9 cellular contexts compared by ENCODE assay signal in the genomic region with DNA sequence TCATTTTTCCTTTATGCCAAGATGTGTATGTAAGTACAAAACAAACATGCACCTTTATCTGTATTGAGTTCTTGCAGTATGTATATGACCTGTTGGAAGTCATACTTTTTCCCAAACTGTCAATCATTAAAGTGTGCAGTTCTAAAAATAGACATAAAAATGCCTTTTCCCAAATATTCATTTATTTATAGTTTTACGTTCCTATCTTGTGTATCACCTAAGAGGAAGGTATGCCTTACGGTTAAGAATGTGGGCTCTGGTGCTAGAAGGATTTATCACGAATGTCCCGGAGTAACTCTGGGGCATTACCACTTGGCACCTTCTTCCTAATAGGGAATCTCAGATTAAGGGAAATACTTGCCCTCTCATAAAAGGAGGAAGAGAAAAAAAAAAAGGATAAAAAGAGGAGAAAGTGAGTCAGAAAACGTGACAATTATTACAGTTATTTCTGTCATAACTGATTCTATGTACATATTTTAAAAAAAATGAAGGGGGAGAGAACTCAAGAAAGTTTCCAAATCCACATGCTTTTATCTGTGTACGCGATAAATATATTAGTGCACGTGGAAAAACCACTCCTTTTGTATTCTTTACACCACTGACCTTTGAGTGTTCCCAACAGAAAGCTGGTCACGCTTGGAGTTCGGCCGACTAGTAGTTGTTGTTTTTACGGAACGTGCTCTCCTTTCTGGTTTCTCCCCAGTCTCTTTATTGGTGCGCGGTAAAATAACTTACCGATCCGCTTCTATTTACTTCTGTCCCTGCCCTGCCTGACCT. TPM values are rescaled to one million over a fixed set of nuclear protein-coding genes. Genes with fewer than 3 reads are reported as not detected.
A peak's percentile ranks its signal among the peaks of the same experiment; 100 is the strongest.
DNase-seq lines count a peak whose midpoint lies in the region; ATAC-seq, FAIRE-seq and TF ChIP-seq lines count a peak whose summit lies in the region.
"Had no signal": no experiment of that assay in that cellular context is flagged by ENCODE, and none has a peak within 500 bp of the region (broad histone marks: within the 10 kb centered on the region; RNA-seq: fewer than 3 reads in every experiment).

No MANE protein-coding gene starts in this region.

- H3K4me3 ChIP-seq in A549 (peak overlapping the region; percentile 83), adipocyte (ENCODE audit: low read length) (peak overlapping the region; percentile 87)

- no peaks in the 10 kb centered on the region for H3K9me3 ChIP-seq in A549
- H3K9me3 ChIP-seq in adipocyte (ENCODE audit: control insufficient read depth, low read length): no peaks in the 10 kb centered on the region

- no peaks in the 10 kb centered on the region for H3K27me3 ChIP-seq in adipocyte (replicated peaks; ENCODE audit: control insufficient read depth, insufficient read depth, low read length)

- peaks cover 15% of the 10 kb centered on the region for H3K36me3 ChIP-seq in adipocyte (ENCODE audit: control insufficient read depth, insufficient read depth, low read length, severe bottlenecking)

- TF ChIP-seq POLR2A in A549 (IDR thresholded peaks at IDR 0.05; ENCODE audit: low read length): no peak

- DNase-seq in A549 (ENCODE audit: low read depth in 1 of 2, low spot score in 1 of 2) (peak in 1 of 2 experiments; percentile 32), adipocyte (ENCODE audit: low read depth) (peak; percentile 42), left kidney (ENCODE audit: low read depth, low spot score) (peak; percentile 26), UCSD-AML1 (lab: John Stamatoyannopoulos, UW; ENCODE audit: unreplicated experiment) (no peak), NK-92 (lab: John Stamatoyannopoulos, UW; ENCODE audit: unreplicated experiment) (no peak), sciatic nerve (ENCODE audit: low spot score) (no peak)

- POLR2A ChIA-PET in A549 (lab: Yijun Ruan, JAX): interaction anchor here (0.5 to 3.2 kb wide), 4 partner anchors 13 to 202 kb away, joined by 3 to 35 read pairs (median 4); a partner anchor contains a TSS

- intact Hi-C loops in sciatic nerve (cut with DNase I): no loop called here

- TF ChIP-seq EP300 in A549 (IDR thresholded peaks at IDR 0.05): no peak

- peak overlapping the region; percentile 77 for H3K4me2 ChIP-seq in A549

- H3K27ac ChIP-seq in A549: peak overlapping the region; percentile 88 to 92

- CTCF ChIA-PET in A549 (lab: Yijun Ruan, JAX): interaction anchor here (0.6 kb wide), 1 partner anchor 153 kb away, joined by 3 read pairs; no protein-coding TSS in a partner anchor

- WGBS in A549 (ENCODE audit: missing lambda C conversion rate): 1% methylated on average over 17 of the region's 17 CpGs

- no peak for ATAC-seq in A549
- peak; percentile 2 for ATAC-seq in GM21786 (IDR thresholded peaks at IDR 0.05; ENCODE audit: unreplicated experiment)
- no peak for ATAC-seq in GM18511 (IDR thresholded peaks at IDR 0.05; ENCODE audit: unreplicated experiment)
- no peak for ATAC-seq in sciatic nerve

- peak overlapping the region; percentile 95 for H3K9ac ChIP-seq in adipocyte (ENCODE audit: low read length)

- no peak for TF ChIP-seq RAD21 in A549 (conservative IDR thresholded peaks at IDR 0.05 in 1 of 2, IDR thresholded peaks at IDR 0.05 in 1 of 2)

- FAIRE-seq in A549 (lab: Jason Lieb, UNC): no peak
- FAIRE-seq: islet of Langerhans had no signal

- H3K4me1 ChIP-seq in A549: peaks cover 20% of the 10 kb centered on the region; the same call in 2 of the 3 replicates
- peaks cover 31% of the 10 kb centered on the region for H3K4me1 ChIP-seq in adipocyte (ENCODE audit: control insufficient read depth, insufficient read depth, low read length)

- no peak for TF ChIP-seq CTCF in A549 (IDR thresholded peaks at IDR 0.05)

TF ChIP-seq in A549, 52 proteins besides CTCF, POLR2A, EP300 and RAD21:
- TF ChIP-seq ZSCAN20 (CRISPR knock-in tag; IDR thresholded peaks at IDR 0.05): no peak
- TF ChIP-seq, protein P1, sequence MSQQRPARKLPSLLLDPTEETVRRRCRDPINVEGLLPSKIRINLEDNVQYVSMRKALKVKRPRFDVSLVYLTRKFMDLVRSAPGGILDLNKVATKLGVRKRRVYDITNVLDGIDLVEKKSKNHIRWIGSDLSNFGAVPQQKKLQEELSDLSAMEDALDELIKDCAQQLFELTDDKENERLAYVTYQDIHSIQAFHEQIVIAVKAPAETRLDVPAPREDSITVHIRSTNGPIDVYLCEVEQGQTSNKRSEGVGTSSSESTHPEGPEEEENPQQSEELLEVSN (IDR thresholded peaks at IDR 0.05; ENCODE audit: borderline replicate concordance, low read depth): peak; percentile 32; the same call in 1 of the 2 replicates
TF ChIP-seq in A549: peak in this region for 1.

RNA-seq across cellular contexts. Expression of a gene that starts 0.7 kb away (rescaled TPM):
- 15.8 and 17.7 TPM in 2 replicates for polyA plus RNA-seq in A549 (2011; rRNA removed)
- polyA plus RNA-seq in A549 (2012; cell fraction: cytosol; rRNA removed): 6.0 and 6.5 TPM in 2 replicates
- polyA plus RNA-seq in A549 (2012; cell fraction: nucleus; rRNA removed): 5.1 and 5.7 TPM in 2 replicates
- polyA plus RNA-seq in A549 (2017; fragmentation: RNase III; extraction: RNeasy Plus Mini Kit Qiagen cat#74134 plus additional on column Dnase treatment): 9.7 to 10.7 TPM (median 10.3 TPM) in 3 replicates
- polyA minus RNA-seq in A549 (2011; rRNA and poly(A)+ RNA removed): 4.2 and 5.2 TPM in 2 replicates
- 25.1 TPM for total RNA-seq in sciatic nerve

RNA-seq across cellular contexts. Expression of a gene that starts 1.1 kb away (rescaled TPM):
- polyA plus RNA-seq in A549 (2011; rRNA removed): 25.9 and 51.7 TPM in 2 replicates
- 7.9 and 10.6 TPM in 2 replicates for polyA plus RNA-seq in A549 (2012; cell fraction: cytosol; rRNA removed)
- 6.7 and 11.1 TPM in 2 replicates for polyA plus RNA-seq in A549 (2012; cell fraction: nucleus; rRNA removed)
- polyA plus RNA-seq in A549 (2017; fragmentation: RNase III; extraction: RNeasy Plus Mini Kit Qiagen cat#74134 plus additional on column Dnase treatment): 39.2 to 43.8 TPM (median 41.1 TPM) in 3 replicates
- polyA minus RNA-seq in A549 (2011; rRNA and poly(A)+ RNA removed): 10.0 and 10.1 TPM in 2 replicates
- 36.5 TPM for total RNA-seq in sciatic nerve

Comparison
In these comparisons a context has a peak if more than half of its experiments do, and no peak if none do; other contexts are left out.
1. DNase-seq: peak in adipocyte (single experiment) and left kidney (single experiment); none in UCSD-AML1 (single experiment), NK-92 (single experiment) and sciatic nerve (single experiment).